Comparison of ENCODE assay signal across 21 cellular contexts in genomic region chr13:94214979-94215378, GRCh38.
DNase-seq lines count a peak whose midpoint lies in the region; ATAC-seq, FAIRE-seq and TF ChIP-seq lines count a peak whose summit lies in the region.
"Had no signal": no experiment of that assay in that cellular context is flagged by ENCODE, and none has a peak within 500 bp of the region (broad histone marks: within the 10 kb centered on the region; RNA-seq: fewer than 3 reads in every experiment).

No MANE protein-coding gene starts in this region.

- POLR2A ChIA-PET in A549 (lab: Yijun Ruan, JAX) (no interaction called here), IMR-90 (lab: Charles Lee; ENCODE audit: unreplicated experiment) (no interaction called here), K562 (lab: Yijun Ruan, JAX) (no interaction called here)

- no peak overlapping the region for H2AFZ ChIP-seq in IMR-90 (replicated peaks; ENCODE audit: low read length, poor library complexity)
- no peak overlapping the region for H2AFZ ChIP-seq in K562 (ENCODE audit: low read depth, low read length)
- H2AFZ ChIP-seq: GM23248 had no signal

- H3K9me1 ChIP-seq in IMR-90 (ENCODE audit: insufficient read depth, low read length) (no peaks in the 10 kb centered on the region), K562 (ENCODE audit: control insufficient read depth, insufficient read depth, low read length) (no peaks in the 10 kb centered on the region)

- no peak overlapping the region for H2AK9ac ChIP-seq in IMR-90 (replicated peaks; ENCODE audit: low read depth, low read length, poor library complexity)

- H3K27ac ChIP-seq in A549 (no peak overlapping the region), IMR-90 (ENCODE audit: insufficient read depth, low read length) (no peak overlapping the region), K562 (ENCODE audit: extremely low read depth, low read depth, low read length) (no peak overlapping the region)
- H3K27ac ChIP-seq: BLaER1, C4-2B, GM23248 had no signal

- no peak overlapping the region for H4K8ac ChIP-seq in IMR-90 (ENCODE audit: low read depth in 2 of 2, low read length in 2 of 2)

- H2BK15ac ChIP-seq in IMR-90 (ENCODE audit: low read depth, low read length) = no peak overlapping the region

- no peak overlapping the region for H3K14ac ChIP-seq in IMR-90 (replicated peaks; ENCODE audit: low read depth, low read length)

- no peak for TF ChIP-seq POLR2A in A549 (IDR thresholded peaks at IDR 0.05; ENCODE audit: low read length)
- TF ChIP-seq POLR2A in IMR-90 (IDR thresholded peaks at IDR 0.05; ENCODE audit: low read depth, low read length) = no peak
- no peak for TF ChIP-seq POLR2A in K562 (conservative IDR thresholded peaks at IDR 0.05)

- H3K4ac ChIP-seq in IMR-90 (ENCODE audit: low read depth, low read length) = no peak overlapping the region

- intact Hi-C loops in IMR-90 (cut with micrococcal nuclease) = no loop called here
- intact Hi-C loops in K562 (cut with micrococcal nuclease) = no loop called here

- no peak overlapping the region for H3K4me3 ChIP-seq in A549
- H3K4me3 ChIP-seq in IMR-90 (ENCODE audit: insufficient read depth, low read depth, low read length) = no peak overlapping the region
- no peak overlapping the region for H3K4me3 ChIP-seq in K562
- no peak overlapping the region for H3K4me3 ChIP-seq in retinal pigment epithelial cell (ENCODE audit: low read length)
- H3K4me3 ChIP-seq: BLaER1, GM12878, GM23248 had no signal

- dilution Hi-C loops in IMR-90 (cut with HindIII; ENCODE audit: low sequenced_read_pairs, unreplicated experiment) = no loop called here

- TF ChIP-seq RAD21 in A549 (conservative IDR thresholded peaks at IDR 0.05 in 1 of 2, IDR thresholded peaks at IDR 0.05 in 1 of 2) (no peak), IMR-90 (IDR thresholded peaks at IDR 0.05; ENCODE audit: low read length) (no peak), K562 (CRISPR knock-in tag; conservative IDR thresholded peaks at IDR 0.05 in 1 of 2, IDR thresholded peaks at IDR 0.05 in 1 of 2) (no peak)

- TF ChIP-seq EP300 in A549 (IDR thresholded peaks at IDR 0.05) (no peak), K562 (IDR thresholded peaks at IDR 0.05; ENCODE audit: low read length) (no peak)

- H4K5ac ChIP-seq in IMR-90 (ENCODE audit: low read depth, low read length) = no peak overlapping the region

- BruUV-seq in IMR-90 (replicated peaks; lab: Mats Ljungman, UMichigan) (no TSS peak), K562 (replicated peaks; lab: Mats Ljungman, UMichigan) (no TSS peak)

- no peaks in the 10 kb centered on the region for H3K36me3 ChIP-seq in IMR-90 (ENCODE audit: control insufficient read depth, insufficient read depth, low read length)
- H3K36me3 ChIP-seq in K562 (ENCODE audit: control insufficient read depth, insufficient read depth, low read length) = no peaks in the 10 kb centered on the region
- H3K36me3 ChIP-seq: BLaER1 had no signal

- in situ Hi-C loops in IMR-90 (cut with MboI; ENCODE audit: low sequenced_read_pairs) = no loop called here
- in situ Hi-C loops in K562 (cut with MboI) = no loop called here

- H3K9me3 ChIP-seq in A549 = no peaks in the 10 kb centered on the region
- no peaks in the 10 kb centered on the region for H3K9me3 ChIP-seq in IMR-90 (ENCODE audit: control insufficient read depth, insufficient read depth, low read length)
- H3K9me3 ChIP-seq in K562 (replicated peaks; ENCODE audit: control insufficient read depth, insufficient read depth, low read depth, low read length) = no peaks in the 10 kb centered on the region
- H3K9me3 ChIP-seq: BLaER1, Caco-2 had no signal

- no peak overlapping the region for H3K56ac ChIP-seq in IMR-90 (ENCODE audit: extremely low read depth, insufficient read depth, low read length)

- CTCF ChIA-PET in A549 (lab: Yijun Ruan, JAX) = no interaction called here
- CTCF ChIA-PET in IMR-90 (lab: Yijun Ruan, JAX) = no interaction called here
- CTCF ChIA-PET in K562 (lab: Yijun Ruan, JAX; ENCODE audit: low intra/inter-chr PET ratio) = no interaction called here

- no peak overlapping the region for H2BK20ac ChIP-seq in IMR-90 (ENCODE audit: low read depth, low read length)

- no peak overlapping the region for H3K18ac ChIP-seq in IMR-90 (ENCODE audit: low read depth, low read length)

- no peak overlapping the region for H2BK120ac ChIP-seq in IMR-90 (ENCODE audit: low read depth, low read length)

- H3K23ac ChIP-seq in IMR-90 (ENCODE audit: low read depth, low read length) = no peak overlapping the region

- no peak overlapping the region for H4K91ac ChIP-seq in IMR-90 (ENCODE audit: insufficient read depth, low read depth, low read length)

- H2BK5ac ChIP-seq in IMR-90 (ENCODE audit: low read depth, low read length, poor library complexity, severe bottlenecking) = no peak overlapping the region

- H2AK5ac ChIP-seq in IMR-90 (ENCODE audit: low read depth, low read length) = no peak overlapping the region

- TF ChIP-seq CTCF in A549 (IDR thresholded peaks at IDR 0.05) = no peak
- TF ChIP-seq CTCF in IMR-90 (conservative IDR thresholded peaks at IDR 0.05; ENCODE audit: low read depth, low read length) = no peak
- TF ChIP-seq CTCF in K562 (IDR thresholded peaks at IDR 0.05 in 2 of 3, conservative IDR thresholded peaks at IDR 0.05 in 1 of 3; ENCODE audit: insufficient read depth in 2 of 3, low read depth in 1 of 3, low read length in 3 of 3) = no peak
- no peak for TF ChIP-seq CTCF in retinal pigment epithelial cell (conservative IDR thresholded peaks at IDR 0.05; ENCODE audit: low read depth, low read length)

- no peaks in the 10 kb centered on the region for H3K79me1 ChIP-seq in IMR-90 (ENCODE audit: low read depth in 1 of 2, low read length in 2 of 2)

- 88% methylated on average over 3 of the region's 3 CpGs for WGBS in A549 (ENCODE audit: missing lambda C conversion rate)
- no CpG with 5 or more reads among the region's 3 CpGs for WGBS in IMR-90 (ENCODE audit: extremely low coverage in 2 of 2, insufficient read length in 1 of 2), 2 experiments
- 2% methylated on average over 3 of the region's 3 CpGs for WGBS in K562 (ENCODE audit: insufficient coverage, low coverage, missing lambda C conversion rate)

- FAIRE-seq in A549 (lab: Jason Lieb, UNC) (no peak), K562 (lab: Jason Lieb, UNC) (no peak)
- FAIRE-seq: GM12878, GM19239, H1 had no signal

- no peaks in the 10 kb centered on the region for H4K20me1 ChIP-seq in IMR-90 (ENCODE audit: insufficient read depth, low read length)
- no peaks in the 10 kb centered on the region for H4K20me1 ChIP-seq in K562 (replicated peaks; ENCODE audit: control insufficient read depth, insufficient read depth, low read length)
- H4K20me1 ChIP-seq: BLaER1 had no signal

- H3K79me2 ChIP-seq in K562 (ENCODE audit: control insufficient read depth, insufficient read depth, low read length) = no peaks in the 10 kb centered on the region

- H3K9ac ChIP-seq in IMR-90 (ENCODE audit: low read depth, low read length) (no peak overlapping the region), K562 (ENCODE audit: insufficient read depth in 1 of 2, low read depth in 2 of 2, low read length in 2 of 2) (no peak overlapping the region)
- H3K9ac ChIP-seq: BLaER1, GM23248 had no signal

- H3K4me2 ChIP-seq in A549 (no peak overlapping the region), IMR-90 (ENCODE audit: low read depth, low read length) (no peak overlapping the region), K562 (ENCODE audit: insufficient read depth, low read length) (no peak overlapping the region)
- H3K4me2 ChIP-seq: BLaER1 had no signal

- no peak for DNase-seq in A549 (ENCODE audit: low read depth in 1 of 2, low spot score in 1 of 2)
- no peak for DNase-seq in IMR-90
- DNase-seq in K562 (ENCODE audit: extremely low read depth in 1 of 4, low spot score in 3 of 4) = no peak
- DNase-seq in retinal pigment epithelial cell (ENCODE audit: low read depth) = peak; percentile 28
- DNase-seq in NOMO-1 treated with DMSO at 0.1 percent for 48 hours (lab: John Stamatoyannopoulos, UW; ENCODE audit: unreplicated experiment) = no peak
- DNase-seq in DMS153 treated with DMSO at 0.1 percent for 48 hours (lab: John Stamatoyannopoulos, UW; ENCODE audit: unreplicated experiment) = no peak
- DNase-seq: Caco-2; CD4-positive, CD25-positive, alpha-beta regulatory T cell; CD8-positive, alpha-beta T cell; DMS153; DMS79; EL; GDM1; GM23248; H7; HCEC 1CT had no signal

- H3K4me1 ChIP-seq in A549 (no peaks in the 10 kb centered on the region), IMR-90 (ENCODE audit: control insufficient read depth, insufficient read depth, low read length) (no peaks in the 10 kb centered on the region), K562 (replicated peaks in 1 of 2; ENCODE audit: control insufficient read depth in 2 of 2, insufficient read depth in 2 of 2, low read length in 2 of 2) (no peaks in the 10 kb centered on the region)
- H3K4me1 ChIP-seq: BLaER1, Caco-2 had no signal

- H3K27me3 ChIP-seq in IMR-90 (ENCODE audit: control insufficient read depth, insufficient read depth, low read length) (no peaks in the 10 kb centered on the region), K562 (ENCODE audit: control insufficient read depth in 2 of 2, insufficient read depth in 2 of 2, low read length in 2 of 2) (no peaks in the 10 kb centered on the region)
- H3K27me3 ChIP-seq: BLaER1 had no signal

- ATAC-seq in A549 (no peak), IMR-90 (ENCODE audit: low read depth) (no peak), K562 (no peak)
- ATAC-seq: CD8-positive, alpha-beta T cell; GM12878 had no signal

TF ChIP-seq in A549, 52 proteins besides CTCF, POLR2A, EP300 and RAD21:
- TF ChIP-seq MAFK (IDR thresholded peaks at IDR 0.05; ENCODE audit: partially characterized antibody) = peak; percentile 75
- no peak for TF ChIP-seq RNF2 (IDR thresholded peaks at IDR 0.05; ENCODE audit: borderline replicate concordance, low read depth)
- TF ChIP-seq TFCP2L1 (CRISPR knock-in tag; IDR thresholded peaks at IDR 0.05) = no peak

TF ChIP-seq in IMR-90, 13 proteins besides CTCF, POLR2A, EP300 and RAD21:
- TF ChIP-seq MAFK (IDR thresholded peaks at IDR 0.05; ENCODE audit: low read depth, low read length) = peak; percentile 87
- TF ChIP-seq MAZ (IDR thresholded peaks at IDR 0.05; ENCODE audit: borderline replicate concordance, low read depth, low read length) = no peak
- TF ChIP-seq CEBPB (IDR thresholded peaks at IDR 0.05; ENCODE audit: low read depth, low read length) = no peak
- TF ChIP-seq RCOR1 (IDR thresholded peaks at IDR 0.05; ENCODE audit: insufficient replicate concordance, low read length) = no peak
TF ChIP-seq in IMR-90: peak in this region for 1.

TF ChIP-seq in K562, 482 proteins besides CTCF, POLR2A, EP300 and RAD21:
- 0 out of 2 replicates have a peak, but pooled peaks have one; percentile 5 for TF ChIP-seq ZNF316 (IDR thresholded peaks at IDR 0.05)
- no peak for TF ChIP-seq SP2 (IDR thresholded peaks at IDR 0.05; ENCODE audit: extremely low read depth, low read depth, low read length, poor library complexity, severe bottlenecking)

Comparison
In these comparisons a context has a peak if more than half of its experiments do, and no peak if none do; other contexts are left out.
1. Of the 35 proteins assayed by ChIP-seq in both K562 and A549: peak only in K562: none; only in A549: MAFK; in both: none; in neither: 34.